8 cellular contexts compared by ENCODE assay signal in the genomic region with DNA sequence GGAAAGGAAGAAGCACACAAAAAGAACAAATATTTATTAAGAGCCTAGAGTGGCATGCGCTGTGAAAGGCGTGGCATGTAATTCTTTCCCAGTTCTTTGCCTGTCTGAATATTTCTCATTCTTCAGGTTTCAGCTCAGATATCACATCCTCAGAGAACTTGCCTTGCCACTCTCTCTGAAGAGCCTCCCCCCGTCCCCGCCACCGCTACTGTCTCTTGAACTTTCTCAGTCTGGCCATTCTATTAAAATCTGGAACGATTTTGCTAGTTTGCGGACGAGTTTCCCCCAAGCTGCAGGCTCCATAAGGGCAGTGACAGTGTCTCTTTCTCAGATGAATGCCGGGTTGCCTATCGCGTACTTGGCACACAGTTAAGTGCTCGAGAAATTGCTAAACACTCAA. TPM values are rescaled to one million over a fixed set of nuclear protein-coding genes. Genes with fewer than 3 reads are reported as not detected.
DNase-seq lines count a peak whose midpoint lies in the region; ATAC-seq and TF ChIP-seq lines count a peak whose summit lies in the region.

No MANE protein-coding gene starts in this region.

- DNase-seq in HFFc6 = peak; percentile 24
- peak; percentile 28 for DNase-seq in astrocyte of the spinal cord (ENCODE audit: low read depth, low spot score)
- DNase-seq in kidney glomerular epithelial cell (lab: John Stamatoyannopoulos, UW) = peak; percentile 23
- DNase-seq in substantia nigra (lab: John Stamatoyannopoulos, UW) = peak in 11 of 49 donors; percentile 6 to 55 (median 20)
- DNase-seq in activated effector memory CD4-positive, alpha-beta T cell treated with anti-CD3 and anti-CD28 coated beads, Interleukin-2, amount 50 U/mL, for 16 hours = no peak
- DNase-seq in NOMO-1 treated with DMSO at 0.1 percent for 48 hours (lab: John Stamatoyannopoulos, UW; ENCODE audit: unreplicated experiment) = no peak

- in situ Hi-C loops in astrocyte of the spinal cord (cut with HindIII; ENCODE audit: low sequenced_read_pairs) = no loop called here

- H3K4me1 Mint-ChIP-seq in HFFc6 (ENCODE audit: low read depth) = peaks cover 28% of the 10 kb centered on the region

- peak overlapping the region; percentile 56 for H3K27ac Mint-ChIP-seq in HFFc6

- TF ChIP-seq CTCF in 22Rv1 (IDR thresholded peaks at IDR 0.05) (no peak), HFFc6 (IDR thresholded peaks at IDR 0.05) (no peak), astrocyte of the spinal cord (IDR thresholded peaks at IDR 0.05; ENCODE audit: low read depth, low read length) (no peak)

- peaks cover 7% of the 10 kb centered on the region; the same call in 1 of the 2 replicates for H3K27me3 Mint-ChIP-seq in HFFc6 (ENCODE audit: insufficient read depth)

- H3K27ac ChIP-seq in 22Rv1 = peak overlapping the region; percentile 78
- H3K27ac ChIP-seq in substantia nigra (ENCODE audit: low read depth, low read length, poor library complexity, severe bottlenecking) = peak overlapping the region; percentile 95

- ATAC-seq in GM21423 (IDR thresholded peaks at IDR 0.05; ENCODE audit: unreplicated experiment) = no peak

- H3K4me3 Mint-ChIP-seq in HFFc6 = peak overlapping the region; percentile 94

- H3K36me3 Mint-ChIP-seq in HFFc6 (ENCODE audit: low read depth) = no peaks in the 10 kb centered on the region

- no peaks in the 10 kb centered on the region for H3K9me3 Mint-ChIP-seq in HFFc6

- peak overlapping the region; percentile 56 for H3K4me3 ChIP-seq in astrocyte of the spinal cord (ENCODE audit: low read depth, low read length)

RNA-seq across cellular contexts. Expression of a gene that starts 0.8 kb away (rescaled TPM):
- total RNA-seq in HFFc6 (2021; fragmentation: NEBNext Ultra II Directional; extraction: Animal tissue kit (Norgen Biotek cat#: 25700)) = 10 to 100 TPM; 17.7 to 26.2 (median 19.3) TPM

Comparison
In these comparisons a context has a peak if more than half of its experiments do, and no peak if none do; other contexts are left out.
1. DNase-seq: peak in HFFc6 (single experiment), astrocyte of the spinal cord (single experiment) and kidney glomerular epithelial cell (single experiment); none in activated effector memory CD4-positive, alpha-beta T cell treated with anti-CD3 and anti-CD28 coated beads, Interleukin-2, amount 50 U/mL, for 16 hours (single experiment) and NOMO-1 treated with DMSO at 0.1 percent for 48 hours (single experiment).